In genomic region chr16:58123896-58124600, GRCh38 we compare ENCODE assay signal across 11 cellular contexts. TPM values are rescaled to one million over a fixed set of nuclear protein-coding genes. Genes with fewer than 3 reads are reported as not detected.
DNase-seq lines count a peak whose midpoint lies in the region; ATAC-seq and TF ChIP-seq lines count a peak whose summit lies in the region.
"Had no signal": no experiment of that assay in that cellular context is flagged by ENCODE, and none has a peak within 500 bp of the region (broad histone marks: within the 10 kb centered on the region; RNA-seq: fewer than 3 reads in every experiment).

No MANE protein-coding gene starts in this region.

- H3F3A ChIP-seq in GM23248 (ENCODE audit: insufficient read depth): peaks cover 53% of the 10 kb centered on the region

- CTCF ChIA-PET in activated CD8-positive, alpha-beta T cell treated with anti-CD3 and anti-CD28 coated beads for 36 hours (lab: Charles Lee): interaction anchor here (0.6 to 7.2 kb wide), 2 partner anchors 27 to 456 kb away, joined by 3 to 30 read pairs; no protein-coding TSS in a partner anchor

- H3K9me2 ChIP-seq in GM23248 (ENCODE audit: insufficient read depth): no peaks in the 10 kb centered on the region

- no peaks in the 10 kb centered on the region for H3K36me3 ChIP-seq in GM23248 (ENCODE audit: low read depth)
- H3K36me3 ChIP-seq: ascending aorta had no signal

- WGBS in GM23248 (ENCODE audit: low coverage in 1 of 2, low lambda C conversion rate in 2 of 2, missing lambda C conversion rate in 2 of 2), 2 experiments: 69 to 70% methylated on average over 8 of the region's 8 CpGs

- H3K9me3 ChIP-seq in GM23248 (ENCODE audit: low read depth): no peaks in the 10 kb centered on the region
- H3K9me3 ChIP-seq: ascending aorta had no signal

- peaks cover 65% of the 10 kb centered on the region for H3K4me1 Mint-ChIP-seq in activated CD8-positive, alpha-beta T cell treated with anti-CD3 and anti-CD28 coated beads for 36 hours (ENCODE audit: low read depth)

- in situ Hi-C loops in GM23248 (cut with MboI): no loop called here

- no peaks in the 10 kb centered on the region for H3K9me3 Mint-ChIP-seq in activated CD8-positive, alpha-beta T cell treated with anti-CD3 and anti-CD28 coated beads for 36 hours

- H3K27me3 ChIP-seq in GM23248 (replicated peaks; ENCODE audit: insufficient read depth): no peaks in the 10 kb centered on the region
- H3K27me3 ChIP-seq: ascending aorta had no signal

- peak; percentile 32 for DNase-seq in AG10803 (ENCODE audit: low read depth)
- peak; percentile 4 for DNase-seq in GM23248
- no peak for DNase-seq in activated CD8-positive, alpha-beta T cell treated with anti-CD3 and anti-CD28 coated beads for 36 hours
- peak; percentile 67 for DNase-seq in mesenteric fat pad (ENCODE audit: low spot score)
- DNase-seq in GM10266 (ENCODE audit: extremely low spot score): no peak
- no peak for DNase-seq in central memory CD4-positive, alpha-beta T cell
- DNase-seq in AG08395 (ENCODE audit: low spot score): no peak
- DNase-seq: NCI-H146 had no signal

- H3K27me3 Mint-ChIP-seq in activated CD8-positive, alpha-beta T cell treated with anti-CD3 and anti-CD28 coated beads for 36 hours: no peaks in the 10 kb centered on the region
- H3K27me3 Mint-ChIP-seq: B cell had no signal

- POLR2A ChIA-PET in activated CD8-positive, alpha-beta T cell treated with anti-CD3 and anti-CD28 coated beads for 36 hours (lab: Charles Lee): no interaction called here

- no peak for ATAC-seq in activated CD8-positive, alpha-beta T cell treated with anti-CD3 and anti-CD28 coated beads for 36 hours
- ATAC-seq in GM19455 (IDR thresholded peaks at IDR 0.05; ENCODE audit: unreplicated experiment): no peak

- intact Hi-C loops in activated CD8-positive, alpha-beta T cell treated with anti-CD3 and anti-CD28 coated beads for 36 hours (cut with micrococcal nuclease): no loop called here

- no peak overlapping the region for H3K9ac ChIP-seq in GM23248

- peaks cover 9% of the 10 kb centered on the region; the same call in 1 of the 2 replicates for H4K20me1 ChIP-seq in GM23248 (ENCODE audit: insufficient read depth)

- H2AFZ ChIP-seq in GM23248: no peak overlapping the region

- H3K27ac ChIP-seq in GM23248: peak overlapping the region; percentile 57
- H3K27ac ChIP-seq: ascending aorta had no signal

- H3K27ac Mint-ChIP-seq in activated CD8-positive, alpha-beta T cell treated with anti-CD3 and anti-CD28 coated beads for 36 hours: peak overlapping the region; percentile 8
- H3K27ac Mint-ChIP-seq: B cell had no signal

- H3K4me3 Mint-ChIP-seq in activated CD8-positive, alpha-beta T cell treated with anti-CD3 and anti-CD28 coated beads for 36 hours: no peak overlapping the region
- H3K4me3 Mint-ChIP-seq: B cell had no signal

- no peak overlapping the region for H3K4me2 ChIP-seq in GM23248 (ENCODE audit: unreplicated experiment)

- peaks cover 96% of the 10 kb centered on the region for H3K79me2 ChIP-seq in GM23248 (ENCODE audit: insufficient read depth)

- H3K4me3 ChIP-seq in AG10803 (ENCODE audit: low read length) (no peak overlapping the region), GM23248 (no peak overlapping the region)
- H3K4me3 ChIP-seq: ascending aorta had no signal

- peaks cover 5% of the 10 kb centered on the region for H3K36me3 Mint-ChIP-seq in activated CD8-positive, alpha-beta T cell treated with anti-CD3 and anti-CD28 coated beads for 36 hours (ENCODE audit: low read depth)

- peaks cover 60% of the 10 kb centered on the region for H3K4me1 ChIP-seq in GM23248 (ENCODE audit: insufficient read depth)

- no peak for TF ChIP-seq CTCF in AG10803 (conservative IDR thresholded peaks at IDR 0.05; ENCODE audit: low read length)
- TF ChIP-seq CTCF in activated CD8-positive, alpha-beta T cell treated with anti-CD3 and anti-CD28 coated beads for 36 hours (IDR thresholded peaks at IDR 0.05): no peak
- TF ChIP-seq CTCF in GM10266 (IDR thresholded peaks at IDR 0.05; ENCODE audit: control insufficient read depth, insufficient read depth, low read depth, missing control alignments): no peak

RNA-seq across cellular contexts. Expression of gene CFAP20, which starts 5.1 kb away (rescaled TPM):
- total RNA-seq in GM23248 (2014; rRNA removed; shearing (Covaris generic)): 33.4 and 77.2 TPM in 2 replicates
- polyA plus RNA-seq in GM23248 (2016; fragmentation: Nextera tagmentation; extraction: Ambion mirVana): 49.5 and 50.7 TPM in 2 replicates
- total RNA-seq in activated CD8-positive, alpha-beta T cell treated with anti-CD3 and anti-CD28 coated beads for 36 hours: 10 to 100 TPM; 36.5 to 40.4 TPM
- 28.5 TPM for total RNA-seq in mesenteric fat pad

Comparison
In these comparisons a context has a peak if more than half of its experiments do, and no peak if none do; other contexts are left out.
1. DNase-seq: peak in AG10803 (single experiment), GM23248 (single experiment) and mesenteric fat pad (single experiment); none in activated CD8-positive, alpha-beta T cell treated with anti-CD3 and anti-CD28 coated beads for 36 hours (single experiment), GM10266 (single experiment), central memory CD4-positive, alpha-beta T cell (single experiment) and AG08395 (single experiment).